8 cellular contexts compared by ENCODE assay signal in genomic region chr10:6200588-6201510, GRCh38. TPM values are rescaled to one million over a fixed set of nuclear protein-coding genes. Genes with fewer than 3 reads are reported as not detected.
DNase-seq lines count a peak whose midpoint lies in the region; ATAC-seq and TF ChIP-seq lines count a peak whose summit lies in the region.

No MANE protein-coding gene starts in this region.

- peak overlapping the region; percentile 79 to 91 (median 83) for H3K4me3 Mint-ChIP-seq in CD8-positive, alpha-beta memory T cell
- H3K4me3 Mint-ChIP-seq in neural crest cell = peak overlapping the region; percentile 83

- no peaks in the 10 kb centered on the region for H3K27me3 ChIP-seq in CD8-positive, alpha-beta memory T cell (ENCODE audit: insufficient read depth, low read length, poor library complexity, severe bottlenecking)

- H3K9me3 ChIP-seq in CD8-positive, alpha-beta memory T cell (ENCODE audit: low read length) = no peaks in the 10 kb centered on the region

- no peak for TF ChIP-seq CTCF in neural crest cell (conservative IDR thresholded peaks at IDR 0.05)

- H3K4me1 ChIP-seq in CD8-positive, alpha-beta memory T cell (ENCODE audit: insufficient read depth, low read length) = peaks cover 19% of the 10 kb centered on the region

- POLR2A ChIA-PET in CD8-positive, alpha-beta memory T cell (lab: Charles Lee) = interaction anchor here (1.0 to 1.4 kb wide), 2 partner anchors 37 to 71 kb away, joined by 3 to 5 read pairs; no protein-coding TSS in a partner anchor

- peaks cover 0 to 10% (median 0%) of the 10 kb centered on the region in 3 donors for H3K36me3 Mint-ChIP-seq in CD8-positive, alpha-beta memory T cell
- peaks cover 6% of the 10 kb centered on the region for H3K36me3 Mint-ChIP-seq in neural crest cell (ENCODE audit: low read depth)

- CTCF ChIA-PET in CD8-positive, alpha-beta memory T cell (lab: Charles Lee) = interaction anchor here (1.0 to 8.1 kb wide), 15 partner anchors 14 to 273 kb away, joined by 3 to 137 read pairs (median 6); no protein-coding TSS in a partner anchor

- DNase-seq in CD8-positive, alpha-beta memory T cell = peak in 1 of 5 donors; percentile 6
- peak; percentile 52 for DNase-seq in HuH-7 (ENCODE audit: low spot score)
- DNase-seq in activated CD8-positive, alpha-beta memory T cell treated with anti-CD3 and anti-CD28 coated beads for 24 hours = peak; percentile 79
- DNase-seq in fibroblast of gingiva (ENCODE audit: low read depth) = peak; percentile 35
- peak; percentile 15 for DNase-seq in neural crest cell (ENCODE audit: low read depth, low spot score)
- DNase-seq in NCI-H774 (lab: John Stamatoyannopoulos, UW) = no peak

- no peak overlapping the region for H3K27ac ChIP-seq in CD8-positive, alpha-beta memory T cell (ENCODE audit: low read depth, low read length)

- H3K4me1 Mint-ChIP-seq in CD8-positive, alpha-beta memory T cell = peaks cover 18 to 36% (median 32%) of the 10 kb centered on the region in 3 donors
- peaks cover 26% of the 10 kb centered on the region for H3K4me1 Mint-ChIP-seq in neural crest cell

- peak overlapping the region in 7 of 8 donors; percentile 54 to 81 (median 66) for H3K27ac Mint-ChIP-seq in CD8-positive, alpha-beta memory T cell
- no peak overlapping the region for H3K27ac Mint-ChIP-seq in neural crest cell (ENCODE audit: unreplicated experiment)

- no peak for ATAC-seq in HG02759 (IDR thresholded peaks at IDR 0.05; ENCODE audit: unreplicated experiment)
- ATAC-seq in GM18505 (IDR thresholded peaks at IDR 0.05; ENCODE audit: unreplicated experiment) = no peak

- no peaks in the 10 kb centered on the region for H3K36me3 ChIP-seq in CD8-positive, alpha-beta memory T cell (ENCODE audit: insufficient read depth, low read length)

- H3K27me3 Mint-ChIP-seq in CD8-positive, alpha-beta memory T cell = peaks cover 0 to 2% of the 10 kb centered on the region in 2 donors
- peaks cover 51% of the 10 kb centered on the region for H3K27me3 Mint-ChIP-seq in neural crest cell (ENCODE audit: low read depth)

- no peak for TF ChIP-seq POLR2A in GM18505 (IDR thresholded peaks at IDR 0.05; ENCODE audit: borderline replicate concordance, extremely low read depth, insufficient read depth, insufficient read length)

- peak overlapping the region; percentile 49 for H3K4me3 ChIP-seq in CD8-positive, alpha-beta memory T cell (ENCODE audit: low read length)

- peaks cover 0 to 2% (median 0%) of the 10 kb centered on the region in 5 donors for H3K9me3 Mint-ChIP-seq in CD8-positive, alpha-beta memory T cell
- no peaks in the 10 kb centered on the region for H3K9me3 Mint-ChIP-seq in neural crest cell

RNA-seq across cellular contexts. Expression of gene PFKFB3, which starts 1.9 kb away (rescaled TPM):
- total RNA-seq in CD8-positive, alpha-beta memory T cell = 10 to 100 TPM; 53.6 to 60.1 TPM
- 7.4 TPM for polyA plus RNA-seq in CD8-positive, alpha-beta memory T cell
- 36.7 and 39.3 TPM in 2 replicates for total RNA-seq in neural crest cell
